In the genomic region with DNA sequence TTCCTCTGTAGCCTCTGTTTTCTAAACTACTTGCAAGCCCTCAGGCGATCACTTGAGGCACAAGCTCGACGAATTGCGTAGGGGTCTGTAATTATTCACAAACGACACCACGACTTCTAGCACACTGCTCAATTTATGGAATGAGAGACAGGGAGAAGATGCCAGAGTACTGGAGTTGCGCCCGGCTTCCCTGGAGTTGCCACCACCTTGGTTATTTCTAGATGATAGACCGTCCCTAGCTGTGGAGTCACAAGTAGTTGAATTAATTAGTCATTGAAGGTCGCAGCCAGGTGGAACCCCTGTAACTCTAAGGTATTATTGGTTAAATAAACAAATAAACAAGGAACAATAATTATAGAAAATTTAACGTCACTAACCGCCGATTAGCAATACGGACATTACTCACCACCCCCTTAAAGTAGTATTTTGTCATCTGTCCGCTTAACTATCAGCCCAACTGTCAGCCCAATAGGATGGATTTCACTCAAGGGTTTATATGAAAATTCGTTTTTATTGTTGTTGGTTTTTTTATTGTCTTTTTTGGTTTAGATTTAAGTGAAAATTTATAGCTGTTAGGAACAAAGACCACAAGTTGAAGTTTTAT, we compare ENCODE assay signal across 8 cellular contexts.
DNase-seq lines count a peak whose midpoint lies in the region; ATAC-seq and TF ChIP-seq lines count a peak whose summit lies in the region.

No MANE protein-coding gene starts in this region.

- H3K4me3 Mint-ChIP-seq in dendritic cell treated with granulocyte-macrophage colony-stimulating factor and Interleukin-4, amounts not matched to agents 40 ng/mL and 50 ng/mL, for 4 days, result peak overlapping the region; percentile 95

- ATAC-seq in GM19395 (IDR thresholded peaks at IDR 0.05; ENCODE audit: unreplicated experiment), result peak; percentile 54
- ATAC-seq in GM18502 (IDR thresholded peaks at IDR 0.05; ENCODE audit: poor library complexity, unreplicated experiment), result no peak

- peaks cover 56% of the 10 kb centered on the region for H3K36me3 Mint-ChIP-seq in dendritic cell treated with granulocyte-macrophage colony-stimulating factor and Interleukin-4, amounts not matched to agents 40 ng/mL and 50 ng/mL, for 4 days (ENCODE audit: low read depth)

- H3K9me3 Mint-ChIP-seq in dendritic cell treated with granulocyte-macrophage colony-stimulating factor and Interleukin-4, amounts not matched to agents 40 ng/mL and 50 ng/mL, for 4 days, result peaks cover 24% of the 10 kb centered on the region

- peaks cover 37% of the 10 kb centered on the region for H3K4me1 Mint-ChIP-seq in dendritic cell treated with granulocyte-macrophage colony-stimulating factor and Interleukin-4, amounts not matched to agents 40 ng/mL and 50 ng/mL, for 4 days (ENCODE audit: low read depth)

- no peaks in the 10 kb centered on the region for H3K27me3 ChIP-seq in muscle layer of duodenum (ENCODE audit: low read depth, low read length)

- no peaks in the 10 kb centered on the region for H3K27me3 Mint-ChIP-seq in dendritic cell treated with granulocyte-macrophage colony-stimulating factor and Interleukin-4, amounts not matched to agents 40 ng/mL and 50 ng/mL, for 4 days

- peaks cover 0 to 29% of the 10 kb centered on the region in 2 donors for H3K4me1 ChIP-seq in muscle layer of duodenum (ENCODE audit: control insufficient read depth in 1 of 2, insufficient read depth in 2 of 2, low read length in 2 of 2)

- no peak for TF ChIP-seq CTCF in AG09309 (IDR thresholded peaks at IDR 0.05; ENCODE audit: control insufficient read depth, insufficient read depth, low read depth, low read length, missing control alignments)

- DNase-seq in AG09309 (ENCODE audit: low read depth), result no peak
- DNase-seq in NCI-H774 (lab: John Stamatoyannopoulos, UW), result peak; percentile 50
- DNase-seq in hepatic stellate cell (ENCODE audit: low spot score), result no peak
- DNase-seq in activated effector memory CD4-positive, alpha-beta T cell treated with Interleukin-2 at 50 U/mL for 16 hours, result no peak

- peaks cover 0 to 30% of the 10 kb centered on the region in 2 donors for H3K36me3 ChIP-seq in muscle layer of duodenum (ENCODE audit: control insufficient read depth in 1 of 2, insufficient read depth in 2 of 2, low read length in 2 of 2)

- H3K4me3 ChIP-seq in AG09309 (ENCODE audit: control insufficient read depth, low read depth, low read length) (peak overlapping the region; percentile 80), muscle layer of duodenum (ENCODE audit: low read depth in 1 of 2, low read length in 2 of 2) (peak overlapping the region; percentile 79 to 92)

- H3K27ac Mint-ChIP-seq in dendritic cell treated with granulocyte-macrophage colony-stimulating factor and Interleukin-4, amounts not matched to agents 40 ng/mL and 50 ng/mL, for 4 days, result peak overlapping the region; percentile 100

- intact Hi-C loops in dendritic cell treated with granulocyte-macrophage colony-stimulating factor and Interleukin-4, amounts not matched to agents 40 ng/mL and 50 ng/mL, for 4 days (cut with micrococcal nuclease), result loop anchor here (2.0 kb wide), 1 partner anchor 105 kb away; no protein-coding TSS in a partner anchor

- peak overlapping the region; percentile 96 for H3K27ac ChIP-seq in muscle layer of duodenum (ENCODE audit: low read length)

- peaks cover 5 to 15% of the 10 kb centered on the region in 2 donors for H3K9me3 ChIP-seq in muscle layer of duodenum (ENCODE audit: control insufficient read depth in 1 of 2, low read length in 2 of 2)
